In genomic region chr11:75152090-75152489, GRCh38 we compare ENCODE assay signal across 19 cellular contexts. TPM values are rescaled to one million over a fixed set of nuclear protein-coding genes. Genes with fewer than 3 reads are reported as not detected.
DNase-seq lines count a peak whose midpoint lies in the region; ATAC-seq, FAIRE-seq and TF ChIP-seq lines count a peak whose summit lies in the region.
"Had no signal": no experiment of that assay in that cellular context is flagged by ENCODE, and none has a peak within 500 bp of the region (broad histone marks: within the 10 kb centered on the region; RNA-seq: fewer than 3 reads in every experiment).

No MANE protein-coding gene starts in this region.

- CTCF ChIA-PET in activated CD4-positive, alpha-beta memory T cell treated with anti-CD3 and anti-CD28 coated beads, Interleukin-2, amount 10 ng/mL, durations not matched to agents 7 days and 5 days (lab: Charles Lee) = interaction anchor here (1.1 to 8.6 kb wide), 2 partner anchors 10 to 53 kb away, joined by 4 to 67 read pairs; no protein-coding TSS in a partner anchor

- H3K9me3 Mint-ChIP-seq in activated CD4-positive, alpha-beta memory T cell treated with anti-CD3 and anti-CD28 coated beads, Interleukin-2, amount 10 ng/mL, durations not matched to agents 7 days and 5 days = no peaks in the 10 kb centered on the region
- H3K9me3 Mint-ChIP-seq: CD14-positive monocyte, H9, neural crest cell had no signal

- H3K9me3 ChIP-seq in small intestine (ENCODE audit: control insufficient read depth, low read depth) = no peaks in the 10 kb centered on the region

- 38 to 49% methylated on average over 5 to 6 of the region's 6 CpGs for WGBS in lower leg skin, 2 donors
- 29 to 43% (median 33%) methylated on average over 6 of the region's 6 CpGs for WGBS in small intestine, 3 donors

- H3K27me3 ChIP-seq in small intestine (ENCODE audit: control insufficient read depth in 2 of 2, insufficient read depth in 2 of 2, low read length in 2 of 2) = no peaks in the 10 kb centered on the region

- no peak overlapping the region for H3K4me3 Mint-ChIP-seq in activated CD4-positive, alpha-beta memory T cell treated with anti-CD3 and anti-CD28 coated beads, Interleukin-2, amount 10 ng/mL, durations not matched to agents 7 days and 5 days
- H3K4me3 Mint-ChIP-seq: H9, neural crest cell had no signal

- peaks cover 28% of the 10 kb centered on the region for H3K4me1 Mint-ChIP-seq in activated CD4-positive, alpha-beta memory T cell treated with anti-CD3 and anti-CD28 coated beads, Interleukin-2, amount 10 ng/mL, durations not matched to agents 7 days and 5 days

- no peak for FAIRE-seq in small intestine (lab: Jason Lieb, UNC)

- peaks cover 8 to 17% of the 10 kb centered on the region in 2 donors for H3K4me1 ChIP-seq in small intestine (ENCODE audit: control insufficient read depth in 2 of 2, insufficient read depth in 1 of 2, low read depth in 1 of 2, low read length in 1 of 2)

- H3K36me3 Mint-ChIP-seq in activated CD4-positive, alpha-beta memory T cell treated with anti-CD3 and anti-CD28 coated beads, Interleukin-2, amount 10 ng/mL, durations not matched to agents 7 days and 5 days (ENCODE audit: low read depth) = no peaks in the 10 kb centered on the region
- H3K36me3 Mint-ChIP-seq: CD14-positive monocyte had no signal

- intact Hi-C loops in lower leg skin (cut with DNase I; ENCODE audit: low total_unique reads) = no loop called here

- no peaks in the 10 kb centered on the region for H3K36me3 ChIP-seq in small intestine (ENCODE audit: control insufficient read depth in 2 of 2, insufficient read depth in 2 of 2, low read length in 2 of 2)

- ATAC-seq in esophagus mucosa (peak; percentile 22), GM18873 (IDR thresholded peaks at IDR 0.05; ENCODE audit: low FRiP score, unreplicated experiment) (no peak), GM19455 (IDR thresholded peaks at IDR 0.05; ENCODE audit: unreplicated experiment) (no peak)

- POLR2A ChIA-PET in activated CD4-positive, alpha-beta memory T cell treated with anti-CD3 and anti-CD28 coated beads, Interleukin-2, amount 10 ng/mL, durations not matched to agents 7 days and 5 days (lab: Charles Lee) = no interaction called here

- TF ChIP-seq CTCF in lower leg skin (IDR thresholded peaks at IDR 0.05) = no peak

- H3K27ac Mint-ChIP-seq in activated CD4-positive, alpha-beta memory T cell treated with anti-CD3 and anti-CD28 coated beads, Interleukin-2, amount 10 ng/mL, durations not matched to agents 7 days and 5 days = no peak overlapping the region

- peaks cover 18% of the 10 kb centered on the region for H3K27me3 Mint-ChIP-seq in activated CD4-positive, alpha-beta memory T cell treated with anti-CD3 and anti-CD28 coated beads, Interleukin-2, amount 10 ng/mL, durations not matched to agents 7 days and 5 days

- peak overlapping the region; percentile 5 for H3K4me3 ChIP-seq in lower leg skin (ENCODE audit: low read depth, poor library complexity, severe bottlenecking)
- H3K4me3 ChIP-seq in small intestine (ENCODE audit: low read depth in 1 of 2, low read length in 2 of 2) = peak overlapping the region in 1 of 2 donors; percentile 50

- peak; percentile 19 for DNase-seq in NCI-H69 (lab: John Stamatoyannopoulos, UW)
- no peak for DNase-seq in lower leg skin (ENCODE audit: low spot score in 2 of 2)
- peak; percentile 69 for DNase-seq in small intestine
- DNase-seq in activated CD4-positive, alpha-beta memory T cell treated with anti-CD3 and anti-CD28 coated beads, Interleukin-2, amount 10 ng/mL, durations not matched to agents 7 days and 5 days = no peak
- no peak for DNase-seq in stimulated activated CD4-positive, alpha-beta T cell treated with anti-CD3 and anti-CD28 coated beads, Interleukin-2, amount 100 ng/mL, for 24 hours
- DNase-seq: activated CD4-positive, alpha-beta T cell treated with anti-CD3 and anti-CD28 coated beads for 1 hour; activated CD8-positive, alpha-beta memory T cell treated with anti-CD3 and anti-CD28 coated beads, Interleukin-2, amount 50 U/mL, for 48 hours; activated naive CD4-positive, alpha-beta T cell treated with Interleukin-2 at 50 U/mL for 16 hours; effector memory CD4-positive, alpha-beta T cell; H9; KBM-7; mammary epithelial cell; stimulated activated CD4-positive, alpha-beta T cell treated with anti-CD3 and anti-CD28 coated beads, Interleukin-4, amount 100 ng/mL, for 4 hours; T-helper 9 cell had no signal

- TF ChIP-seq POLR2A in lower leg skin (IDR thresholded peaks at IDR 0.05) = no peak

- peak overlapping the region; percentile 89 to 90 for H3K27ac ChIP-seq in small intestine (ENCODE audit: low read depth in 1 of 2, low read length in 1 of 2)

RNA-seq across cellular contexts. Expression of gene SLCO2B1, which starts 1.2 kb away (rescaled TPM):
- 9.7 TPM for total RNA-seq in esophagus mucosa
- total RNA-seq in lower leg skin = 10 to 100 TPM in 3 of 4 donors, 1 to 10 TPM in 1; 5.0 to 20.9 (median 12.5) TPM
- 10 to 100 TPM; 10.3 to 46.6 (median 14.5) TPM for polyA plus RNA-seq in small intestine
- total RNA-seq in activated CD4-positive, alpha-beta memory T cell treated with anti-CD3 and anti-CD28 coated beads, Interleukin-2, amount 10 ng/mL, durations not matched to agents 7 days and 5 days = under 1 TPM; 0.23 to 0.30 TPM
- total RNA-seq: H9, mammary epithelial cell, neural crest cell had no signal
- polyA plus RNA-seq: mammary epithelial cell had no signal

RNA-seq across cellular contexts. Expression of gene OR2AT4, which starts 55.4 kb away (rescaled TPM):
- total RNA-seq in esophagus mucosa = not detected
- total RNA-seq in lower leg skin = not detected
- not detected for polyA plus RNA-seq in small intestine
- total RNA-seq in activated CD4-positive, alpha-beta memory T cell treated with anti-CD3 and anti-CD28 coated beads, Interleukin-2, amount 10 ng/mL, durations not matched to agents 7 days and 5 days = not detected
- total RNA-seq: H9, mammary epithelial cell, neural crest cell had no signal
- polyA plus RNA-seq: CD14-positive monocyte, mammary epithelial cell had no signal

Comparison
In these comparisons a context has a peak if more than half of its experiments do, and no peak if none do; other contexts are left out.
1. DNase-seq: peak in NCI-H69 (single experiment) and small intestine (single experiment); none in lower leg skin (0 of 2), activated CD4-positive, alpha-beta memory T cell treated with anti-CD3 and anti-CD28 coated beads, Interleukin-2, amount 10 ng/mL, durations not matched to agents 7 days and 5 days (single experiment) and stimulated activated CD4-positive, alpha-beta T cell treated with anti-CD3 and anti-CD28 coated beads, Interleukin-2, amount 100 ng/mL, for 24 hours (0 of 2).